13 cellular contexts compared by ENCODE assay signal in the genomic region with DNA sequence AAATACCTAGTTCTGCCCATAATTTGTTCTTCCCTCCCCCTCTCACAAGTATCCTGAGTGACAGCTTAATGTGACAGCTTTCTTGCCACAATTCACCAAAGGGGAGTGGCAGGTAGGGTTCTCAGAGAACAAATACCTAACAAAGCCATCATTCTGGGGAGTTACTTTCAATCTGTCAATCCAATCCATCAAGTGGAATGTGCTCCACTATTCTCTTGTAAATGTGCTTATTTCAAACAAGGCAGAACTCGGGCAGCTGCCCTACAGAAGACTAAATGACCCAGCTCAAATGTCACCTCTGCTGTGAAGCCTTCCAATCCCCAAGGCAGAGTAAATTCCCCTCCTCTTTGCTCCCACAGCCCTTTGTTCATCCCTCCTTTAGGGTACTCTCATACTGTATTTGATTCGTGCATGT. TPM values are rescaled to one million over a fixed set of nuclear protein-coding genes. Genes with fewer than 3 reads are reported as not detected.
DNase-seq lines count a peak whose midpoint lies in the region; ATAC-seq and TF ChIP-seq lines count a peak whose summit lies in the region.
"Had no signal": no experiment of that assay in that cellular context is flagged by ENCODE, and none has a peak within 500 bp of the region (broad histone marks: within the 10 kb centered on the region; RNA-seq: fewer than 3 reads in every experiment).

No MANE protein-coding gene starts in this region.

- no peak overlapping the region for H3K4me2 ChIP-seq in PC-3 (ENCODE audit: low read length)

- H3K79me2 ChIP-seq in PC-3 (ENCODE audit: low read length) = peaks cover 46% of the 10 kb centered on the region

- no peak for TF ChIP-seq CTCF in PC-3 (conservative IDR thresholded peaks at IDR 0.05; ENCODE audit: low read depth, low read length)

- CTCF ChIA-PET in PC-3 (lab: Charles Lee) = no interaction called here

- no peaks in the 10 kb centered on the region for H3K27me3 ChIP-seq in PC-3 (ENCODE audit: low read length)

- intact Hi-C loops in PC-3 (cut with micrococcal nuclease) = no loop called here

- no peaks in the 10 kb centered on the region for H4K20me1 ChIP-seq in PC-3 (ENCODE audit: low read length)

- H3K9ac ChIP-seq in PC-3 (ENCODE audit: low read length) = no peak overlapping the region

- H3F3A ChIP-seq in PC-3 (ENCODE audit: low read length, unreplicated experiment) = no peaks in the 10 kb centered on the region

- H3K9me3 ChIP-seq in PC-3 (ENCODE audit: low read length) = no peaks in the 10 kb centered on the region

- H3K27ac ChIP-seq in PC-3 (ENCODE audit: low read length) = no peak overlapping the region
- H3K27ac ChIP-seq: epithelial cell of prostate had no signal

- no peak overlapping the region for H2AFZ ChIP-seq in PC-3 (ENCODE audit: low read length)

- H3K9me2 ChIP-seq in PC-3 (replicated peaks; ENCODE audit: low read length) = no peaks in the 10 kb centered on the region

- H3K4me3 ChIP-seq in PC-3 (ENCODE audit: low read length) = no peak overlapping the region

- DNase-seq in NCI-H2196 (lab: John Stamatoyannopoulos, UW; ENCODE audit: unreplicated experiment) (peak; percentile 20), NCI-H2196 treated with DMSO at 0.1 percent for 48 hours (lab: John Stamatoyannopoulos, UW; ENCODE audit: unreplicated experiment) (no peak), PC-3 (peak; percentile 21), iPS-NIHi7 (ENCODE audit: extremely low spot score) (peak; percentile 65), SIG-M5 (lab: John Stamatoyannopoulos, UW) (no peak), NOMO-1 (lab: John Stamatoyannopoulos, UW; ENCODE audit: unreplicated experiment in 2 of 2) (no peak), dermis blood vessel endothelial cell (no peak)
- no peak for DNase-seq in NK-92 treated with Interleukin-12 subunit alpha and Interleukin-12 subunit beta, amount 100 ng/mL, for 24 hours (lab: John Stamatoyannopoulos, UW)
- DNase-seq: DMS 273 treated with DMSO at 0.1 percent for 48 hours; naive B cell; stimulated activated CD4-positive, alpha-beta T cell treated with anti-CD3 and anti-CD28 coated beads, Interleukin-15, amount 100 ng/mL, for 24 hours had no signal

- POLR2A ChIA-PET in PC-3 (lab: Charles Lee; ENCODE audit: unreplicated experiment) = interaction anchor here (0.6 to 0.7 kb wide), 3 partner anchors 12 to 76 kb away, joined by 3 read pairs; no protein-coding TSS in a partner anchor

- ATAC-seq in PC-3 = no peak
- ATAC-seq: stimulated activated effector memory CD8-positive, alpha-beta T cell treated with anti-CD3 and anti-CD28 coated beads, Interleukin-12 subunit alpha, Interleukin-12 subunit beta, amount 100 ng/mL, for 72 hours had no signal

- H3K36me3 ChIP-seq in PC-3 (ENCODE audit: low read depth, low read length) = no peaks in the 10 kb centered on the region

- H3K4me1 ChIP-seq in PC-3 (ENCODE audit: insufficient read depth, low read length) = peaks cover 10% of the 10 kb centered on the region; the same call in 1 of the 2 replicates

- no TSS peak for BruUV-seq in PC-3 (replicated peaks; lab: Mats Ljungman, UMichigan)

RNA-seq across cellular contexts. Expression of gene LGR4, which starts 27.8 kb away (rescaled TPM):
- total RNA-seq in PC-3 (2014; rRNA removed) (13.5 and 14.5 TPM in 2 replicates), dermis blood vessel endothelial cell (1.9 and 3.6 TPM in 2 replicates)

Comparison
In these comparisons a context has a peak if more than half of its experiments do, and no peak if none do; other contexts are left out.
1. DNase-seq: peak in NCI-H2196 (single experiment), PC-3 (single experiment) and iPS-NIHi7 (single experiment); none in NCI-H2196 treated with DMSO at 0.1 percent for 48 hours (single experiment), SIG-M5 (single experiment), NK-92 treated with Interleukin-12 subunit alpha and Interleukin-12 subunit beta, amount 100 ng/mL, for 24 hours (single experiment), NOMO-1 (0 of 2) and dermis blood vessel endothelial cell (single experiment).